10 cellular contexts compared by ENCODE assay signal in the genomic region with DNA sequence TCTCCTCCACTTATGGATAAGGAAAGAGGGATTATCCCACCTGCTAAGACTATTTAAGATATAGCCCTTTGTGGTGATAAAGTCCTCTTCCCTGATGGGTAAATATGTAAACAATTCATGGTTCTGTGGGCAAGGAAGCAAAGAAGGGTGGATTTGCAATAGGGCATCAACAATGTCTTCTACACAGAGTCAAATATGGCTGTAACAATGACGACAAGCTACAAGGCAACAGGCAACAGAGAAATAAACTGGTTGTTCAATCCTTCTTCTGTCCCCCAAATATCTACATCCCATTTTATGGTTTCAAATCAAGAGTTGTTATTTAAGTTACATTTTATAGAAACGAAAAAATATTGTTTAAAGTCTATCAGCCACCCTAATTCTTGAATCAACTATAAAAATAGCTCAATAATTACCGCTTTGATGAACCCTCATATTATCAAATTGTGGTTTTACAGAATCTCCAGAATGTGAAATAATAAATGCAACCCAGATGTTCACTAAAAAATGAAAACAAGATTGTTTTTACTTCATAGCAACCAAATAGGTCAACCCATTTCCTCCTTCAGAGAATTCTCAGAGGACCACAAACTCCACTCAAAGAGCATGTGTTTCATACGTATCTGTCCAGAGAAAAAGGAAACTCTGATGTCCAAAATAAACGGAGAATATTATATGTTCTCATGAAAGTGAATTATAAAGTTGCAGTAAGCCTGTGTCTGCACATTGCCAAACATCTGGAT. TPM values are rescaled to one million over a fixed set of nuclear protein-coding genes. Genes with fewer than 3 reads are reported as not detected.
A peak's percentile ranks its signal among the peaks of the same experiment; 100 is the strongest.
DNase-seq lines count a peak whose midpoint lies in the region; ATAC-seq and TF ChIP-seq lines count a peak whose summit lies in the region.
"Had no signal": no experiment of that assay in that cellular context is flagged by ENCODE, and none has a peak within 500 bp of the region (broad histone marks: within the 10 kb centered on the region; RNA-seq: fewer than 3 reads in every experiment).

No MANE protein-coding gene starts in this region.

- no peak overlapping the region for H3K4me3 ChIP-seq in mucosa of rectum (ENCODE audit: low read length in 2 of 2)
- H3K4me3 ChIP-seq in H7 (ENCODE audit: insufficient read depth, low read depth, low read length) = no peak overlapping the region

- H3K9ac ChIP-seq in mucosa of rectum (ENCODE audit: low read depth in 1 of 2, low read length in 2 of 2) = no peak overlapping the region

- H3K27ac Mint-ChIP-seq in chondrocyte (ENCODE audit: unreplicated experiment) = peak overlapping the region; percentile 96

- H3K4me1 Mint-ChIP-seq in chondrocyte (ENCODE audit: low read depth) = peaks cover 92% of the 10 kb centered on the region

- no peaks in the 10 kb centered on the region for H3K36me3 ChIP-seq in mucosa of rectum (ENCODE audit: control insufficient read depth in 2 of 2, insufficient read depth in 2 of 2, low read length in 2 of 2)
- H3K36me3 ChIP-seq in H7 (replicated peaks; ENCODE audit: control insufficient read depth, insufficient read depth, low read length) = no peaks in the 10 kb centered on the region

- no peaks in the 10 kb centered on the region for H3K36me3 Mint-ChIP-seq in chondrocyte (ENCODE audit: low read depth)

- ATAC-seq in HG03135 (IDR thresholded peaks at IDR 0.05; ENCODE audit: unreplicated experiment) = peak; percentile 48
- no peak for ATAC-seq in GM21528 (IDR thresholded peaks at IDR 0.05; ENCODE audit: low FRiP score, unreplicated experiment)

- H3K27me3 Mint-ChIP-seq in chondrocyte (ENCODE audit: low read depth) = no peaks in the 10 kb centered on the region

- H3K4me3 Mint-ChIP-seq in chondrocyte (ENCODE audit: unreplicated experiment) = no peak overlapping the region

- no peak for TF ChIP-seq CTCF in 22Rv1 (IDR thresholded peaks at IDR 0.05)
- TF ChIP-seq CTCF in chondrocyte (IDR thresholded peaks at IDR 0.05) = no peak

- H3K27ac ChIP-seq in 22Rv1 (peak overlapping the region; percentile 37), mucosa of rectum (ENCODE audit: low read depth in 2 of 2, low read length in 2 of 2) (peak overlapping the region; percentile 26 to 48)
- H3K27ac ChIP-seq: C4-2B had no signal

- no peaks in the 10 kb centered on the region for H3K27me3 ChIP-seq in mucosa of rectum (ENCODE audit: control insufficient read depth in 2 of 2, insufficient read depth in 2 of 2, low read length in 2 of 2)
- H3K27me3 ChIP-seq in H7 (ENCODE audit: control insufficient read depth, insufficient read depth, low read length) = no peaks in the 10 kb centered on the region; the same call in 1 of the 2 replicates

- H3K4me1 ChIP-seq in mucosa of rectum (ENCODE audit: control insufficient read depth in 2 of 2, insufficient read depth in 2 of 2, low read length in 2 of 2) = peaks cover 3 to 7% of the 10 kb centered on the region in 2 donors

- H3K9me3 Mint-ChIP-seq in chondrocyte (ENCODE audit: low read depth) = no peaks in the 10 kb centered on the region

- H3K9me3 ChIP-seq in mucosa of rectum (ENCODE audit: control insufficient read depth in 2 of 2, low read length in 2 of 2) = no peaks in the 10 kb centered on the region

- DNase-seq in chondrocyte (ENCODE audit: low spot score) = no peak
- DNase-seq in 8988T = no peak
- DNase-seq in H7 = no peak
- DNase-seq in activated CD8-positive, alpha-beta memory T cell treated with anti-CD3 and anti-CD28 coated beads for 24 hours = no peak
- DNase-seq: stimulated activated CD4-positive, alpha-beta T cell treated with anti-CD3 and anti-CD28 coated beads, Interleukin-2, amount 100 ng/mL, for 24 hours had no signal

RNA-seq across cellular contexts. Expression of a gene that starts 13.8 kb away (rescaled TPM):
- total RNA-seq in chondrocyte = 52.9 to 59.7 TPM (median 58.4 TPM) in 3 replicates
- 14.0 and 14.3 TPM in 2 replicates for total RNA-seq in H7 (2014; rRNA removed; shearing (Covaris generic))
